Comparison of ENCODE assay signal across 8 cellular contexts in the genomic region with DNA sequence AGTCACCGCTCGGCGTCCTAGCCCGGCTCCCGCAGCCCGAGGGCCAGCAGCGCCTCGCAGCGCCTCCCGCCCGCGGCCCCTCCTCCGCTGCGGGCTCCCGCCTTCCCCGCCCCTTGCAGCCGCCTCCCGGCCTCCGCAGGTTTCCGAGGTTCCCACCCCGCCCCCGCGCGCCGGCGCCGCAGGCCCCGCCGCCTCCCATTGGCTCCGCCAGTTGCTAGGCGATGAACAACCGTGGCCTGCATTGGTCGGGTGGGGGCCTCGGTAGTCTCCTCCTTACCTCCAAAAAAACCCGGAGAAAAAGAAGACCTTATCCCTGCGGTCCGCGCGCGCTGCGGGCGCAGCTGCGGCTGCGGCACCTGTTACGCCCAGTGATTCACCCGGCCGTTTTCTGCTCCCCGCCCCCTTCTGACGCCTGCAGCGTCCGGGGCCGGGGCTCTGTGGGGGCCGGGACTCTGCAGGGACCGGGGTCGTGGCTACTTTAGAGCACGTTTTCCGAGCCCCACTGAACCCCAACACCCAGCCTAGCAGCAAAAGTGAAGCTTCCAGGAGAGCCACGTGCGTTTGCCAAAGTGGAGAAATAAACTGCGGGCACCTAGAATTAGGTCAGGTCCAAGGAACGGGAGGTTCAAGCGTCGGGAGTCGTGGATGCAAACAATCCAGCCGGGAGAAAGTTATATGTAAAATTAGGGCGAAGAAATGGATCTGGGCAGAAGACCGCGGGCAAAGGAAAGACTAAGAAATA. TPM values are rescaled to one million over a fixed set of nuclear protein-coding genes. Genes with fewer than 3 reads are reported as not detected.
DNase-seq lines count a peak whose midpoint lies in the region; ATAC-seq and TF ChIP-seq lines count a peak whose summit lies in the region.

A gene with protein sequence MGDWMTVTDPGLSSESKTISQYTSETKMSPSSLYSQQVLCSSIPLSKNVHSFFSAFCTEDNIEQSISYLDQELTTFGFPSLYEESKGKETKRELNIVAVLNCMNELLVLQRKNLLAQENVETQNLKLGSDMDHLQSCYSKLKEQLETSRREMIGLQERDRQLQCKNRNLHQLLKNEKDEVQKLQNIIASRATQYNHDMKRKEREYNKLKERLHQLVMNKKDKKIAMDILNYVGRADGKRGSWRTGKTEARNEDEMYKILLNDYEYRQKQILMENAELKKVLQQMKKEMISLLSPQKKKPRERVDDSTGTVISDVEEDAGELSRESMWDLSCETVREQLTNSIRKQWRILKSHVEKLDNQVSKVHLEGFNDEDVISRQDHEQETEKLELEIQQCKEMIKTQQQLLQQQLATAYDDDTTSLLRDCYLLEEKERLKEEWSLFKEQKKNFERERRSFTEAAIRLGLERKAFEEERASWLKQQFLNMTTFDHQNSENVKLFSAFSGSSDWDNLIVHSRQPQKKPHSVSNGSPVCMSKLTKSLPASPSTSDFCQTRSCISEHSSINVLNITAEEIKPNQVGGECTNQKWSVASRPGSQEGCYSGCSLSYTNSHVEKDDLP (minus strand): TSS at position 65 of the 742 bp plus-strand sequence. CDS start 19,242 bp downstream, outside the sequence.

- peak; percentile 99 to 100 (median 100) for DNase-seq in CD4-positive, alpha-beta T cell
- DNase-seq in HK-2 (ENCODE audit: unreplicated experiment) (peak; percentile 97), NCI-H82 treated with DMSO at 0.1 percent for 48 hours (lab: John Stamatoyannopoulos, UW; ENCODE audit: unreplicated experiment) (peak; percentile 95), right lobe of liver (peak; percentile 98 to 99 (median 99))
- DNase-seq in activated CD4-positive, alpha-beta memory T cell treated with anti-CD3 and anti-CD28 coated beads for 36 hours, result peak; percentile 99
- DNase-seq in stimulated activated CD4-positive, alpha-beta T cell treated with anti-CD3 and anti-CD28 coated beads, Interleukin-4, amount 100 ng/mL, for 24 hours, result peak; percentile 100

- H3K9me3 Mint-ChIP-seq in CD4-positive, alpha-beta T cell, result peaks cover 3% of the 10 kb centered on the region
- no peaks in the 10 kb centered on the region for H3K9me3 Mint-ChIP-seq in activated CD4-positive, alpha-beta memory T cell treated with anti-CD3 and anti-CD28 coated beads for 36 hours

- TF ChIP-seq CTCF in CD4-positive, alpha-beta T cell (IDR thresholded peaks at IDR 0.05), result no peak
- no peak for TF ChIP-seq CTCF in right lobe of liver (IDR thresholded peaks at IDR 0.05)

- intact Hi-C loops in CD4-positive, alpha-beta T cell (cut with DNase I, micrococcal nuclease), result loop anchor here (2.0 to 10.0 kb wide), 7 partner anchors 186 to 1017 kb away; a partner anchor contains a TSS
- intact Hi-C loops in activated CD4-positive, alpha-beta memory T cell treated with anti-CD3 and anti-CD28 coated beads for 36 hours (cut with micrococcal nuclease), result loop anchor here (1.0 to 10.0 kb wide), 9 partner anchors 31 to 586 kb away; a partner anchor contains a TSS
- intact Hi-C loops in right lobe of liver (cut with DNase I), result no loop called here

- peaks cover 14% of the 10 kb centered on the region for H3K36me3 Mint-ChIP-seq in CD4-positive, alpha-beta T cell (ENCODE audit: low read depth)
- no peaks in the 10 kb centered on the region for H3K36me3 Mint-ChIP-seq in activated CD4-positive, alpha-beta memory T cell treated with anti-CD3 and anti-CD28 coated beads for 36 hours

- peak within 1 kb of the TSS; percentile 91 for H3K4me3 Mint-ChIP-seq in CD4-positive, alpha-beta T cell
- peak within 1 kb of the TSS; percentile 94 for H3K4me3 Mint-ChIP-seq in activated CD4-positive, alpha-beta memory T cell treated with anti-CD3 and anti-CD28 coated beads for 36 hours

- H3K9ac ChIP-seq in duodenal mucosa (ENCODE audit: low read depth in 1 of 2, low read length in 2 of 2), result peak within 1 kb of the TSS; percentile 76 to 82

- peaks cover 24 to 39% of the 10 kb centered on the region in 2 donors for H3K4me1 ChIP-seq in duodenal mucosa (ENCODE audit: control insufficient read depth in 1 of 2, insufficient read depth in 2 of 2, low read length in 2 of 2)
- H3K4me1 ChIP-seq in right lobe of liver, result no peaks in the 10 kb centered on the region

- H3K27ac Mint-ChIP-seq in CD4-positive, alpha-beta T cell, result peak within 1 kb of the TSS; percentile 88
- H3K27ac Mint-ChIP-seq in activated CD4-positive, alpha-beta memory T cell treated with anti-CD3 and anti-CD28 coated beads for 36 hours, result peak within 1 kb of the TSS; percentile 80

- H3K4me3 ChIP-seq in duodenal mucosa (ENCODE audit: low read depth in 1 of 2, low read length in 2 of 2), result peak within 1 kb of the TSS; percentile 69 to 86
- peak within 1 kb of the TSS; percentile 78 to 85 (median 83) for H3K4me3 ChIP-seq in right lobe of liver

- H3K27me3 ChIP-seq in CD4-positive, alpha-beta T cell (ENCODE audit: control insufficient read depth, insufficient read depth, low read length), result no peaks in the 10 kb centered on the region
- no peaks in the 10 kb centered on the region for H3K27me3 ChIP-seq in duodenal mucosa (ENCODE audit: control insufficient read depth in 1 of 2, insufficient read depth in 2 of 2, low read length in 2 of 2)
- H3K27me3 ChIP-seq in right lobe of liver, result no peaks in the 10 kb centered on the region

- peak; percentile 82 for ATAC-seq in CD4-positive, alpha-beta T cell (ENCODE audit: poor library complexity)
- ATAC-seq in GM19455 (IDR thresholded peaks at IDR 0.05; ENCODE audit: unreplicated experiment), result peak; percentile 94
- peak; percentile 94 to 98 (median 96) for ATAC-seq in right lobe of liver

- peak; percentile 66 for TF ChIP-seq POLR2A in right lobe of liver (IDR thresholded peaks at IDR 0.05)

- POLR2A ChIA-PET in CD4-positive, alpha-beta T cell (lab: Charles Lee), result interaction anchor here (0.6 to 2.6 kb wide), 3 partner anchors 13 to 546 kb away, joined by 3 to 11 read pairs (median 7); a partner anchor contains a TSS
- POLR2A ChIA-PET in activated CD4-positive, alpha-beta memory T cell treated with anti-CD3 and anti-CD28 coated beads for 36 hours (lab: Charles Lee), result interaction anchor here (1.0 kb wide), 2 partner anchors 185 to 527 kb away, joined by 3 read pairs; a partner anchor contains a TSS

- H3K27me3 Mint-ChIP-seq in CD4-positive, alpha-beta T cell, result no peaks in the 10 kb centered on the region
- peaks cover 2% of the 10 kb centered on the region for H3K27me3 Mint-ChIP-seq in activated CD4-positive, alpha-beta memory T cell treated with anti-CD3 and anti-CD28 coated beads for 36 hours

- WGBS in right lobe of liver (ENCODE audit: insufficient coverage, low coverage, low lambda C conversion rate, missing lambda C conversion rate), result 0% methylated on average over 24 of the region's 68 CpGs

- no peaks in the 10 kb centered on the region for H3K9me3 ChIP-seq in CD4-positive, alpha-beta T cell (ENCODE audit: control insufficient read depth, low read length)
- no peaks in the 10 kb centered on the region for H3K9me3 ChIP-seq in duodenal mucosa (ENCODE audit: control insufficient read depth in 1 of 2, low read length in 2 of 2)
- H3K9me3 ChIP-seq in right lobe of liver, result no peaks in the 10 kb centered on the region

- H3K36me3 ChIP-seq in duodenal mucosa (ENCODE audit: control insufficient read depth in 1 of 2, insufficient read depth in 2 of 2, low read length in 2 of 2) (no peaks in the 10 kb centered on the region), right lobe of liver (no peaks in the 10 kb centered on the region)

- CTCF ChIA-PET in CD4-positive, alpha-beta T cell (lab: Charles Lee), result interaction anchor here (2.4 kb wide), 1 partner anchor 248 kb away, joined by 7 read pairs; no protein-coding TSS in a partner anchor
- CTCF ChIA-PET in activated CD4-positive, alpha-beta memory T cell treated with anti-CD3 and anti-CD28 coated beads for 36 hours (lab: Charles Lee), result interaction anchor here (1.6 to 2.9 kb wide), 2 partner anchors 34 to 70 kb away, joined by 6 to 16 read pairs; no protein-coding TSS in a partner anchor

- peak within 1 kb of the TSS; percentile 76 for H3K27ac ChIP-seq in CD4-positive, alpha-beta T cell (ENCODE audit: low read depth, low read length)
- H3K27ac ChIP-seq in duodenal mucosa (ENCODE audit: low read depth, low read length) (peak within 1 kb of the TSS; percentile 78), right lobe of liver (peak within 1 kb of the TSS; percentile 48 to 80 (median 74))

- H3K4me1 Mint-ChIP-seq in CD4-positive, alpha-beta T cell (ENCODE audit: low read depth), result peaks cover 77% of the 10 kb centered on the region
- peaks cover 53% of the 10 kb centered on the region for H3K4me1 Mint-ChIP-seq in activated CD4-positive, alpha-beta memory T cell treated with anti-CD3 and anti-CD28 coated beads for 36 hours (ENCODE audit: low read depth)

RNA-seq across cellular contexts. Expression of the gene that starts here (rescaled TPM):
- total RNA-seq in CD4-positive, alpha-beta T cell, result 1 to 10 TPM; 5.5 to 6.0 TPM
- total RNA-seq in activated CD4-positive, alpha-beta memory T cell treated with anti-CD3 and anti-CD28 coated beads for 36 hours, result 10 to 100 TPM; 10.9 to 11.6 TPM
- total RNA-seq in right lobe of liver, result 10 to 100 TPM in 3 of 6 experiments, 1 to 10 TPM in 3; 5.0 to 16.1 (median 8.3) TPM

Comparison
In these comparisons a context has a peak if more than half of its experiments do, and no peak if none do; other contexts are left out.
1. Peak in every context shown above with its lines: DNase-seq, ATAC-seq, H3K4me3 ChIP-seq and H3K27ac ChIP-seq.
2. intact Hi-C loops: an anchor here in CD4-positive, alpha-beta T cell (2.0 to 10.0 kb wide) and activated CD4-positive, alpha-beta memory T cell treated with anti-CD3 and anti-CD28 coated beads for 36 hours (1.0 to 10.0 kb wide); none called in right lobe of liver.